Comparison of ENCODE assay signal across 8 cellular contexts in the genomic region with DNA sequence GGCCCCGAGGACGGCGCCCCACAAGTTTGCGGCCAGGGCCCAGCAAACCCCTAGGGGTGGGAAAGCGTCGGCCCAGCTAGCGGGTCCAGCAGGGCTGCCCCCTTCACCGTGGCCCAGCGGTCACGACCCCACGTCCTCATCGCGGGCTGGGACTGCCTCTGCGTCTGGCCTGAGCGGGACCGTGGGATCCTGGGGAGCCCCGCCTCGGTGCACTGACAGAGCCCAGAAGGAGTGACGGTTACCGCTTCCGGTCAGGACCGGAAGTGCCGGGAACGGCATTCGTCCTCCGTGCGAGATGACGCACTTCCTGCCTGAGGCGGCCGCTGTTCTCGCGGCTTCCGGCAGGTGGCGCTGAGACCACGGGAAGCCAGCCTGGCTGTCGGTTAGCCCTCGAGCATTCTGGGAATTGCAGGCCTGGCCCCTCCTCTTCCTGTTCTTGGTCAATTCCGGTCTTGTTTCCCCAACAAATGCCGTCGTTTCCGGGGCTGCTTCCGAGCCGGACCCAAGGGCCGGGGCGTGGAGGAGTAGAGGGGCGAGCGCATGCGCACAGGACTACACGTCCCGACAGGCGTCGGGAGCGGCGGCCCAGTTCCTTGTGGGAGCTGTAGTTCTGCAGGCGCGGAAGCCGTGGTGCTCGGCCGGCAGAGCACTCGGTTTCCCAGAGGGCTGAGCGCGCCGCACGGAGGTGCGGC. TPM values are rescaled to one million over a fixed set of nuclear protein-coding genes. Genes with fewer than 3 reads are reported as not detected.
DNase-seq lines count a peak whose midpoint lies in the region; ATAC-seq lines count a peak whose summit lies in the region.

A gene (plus strand): TSS at position 682 of the 692 bp plus-strand sequence. CDS start 1,884 bp downstream, outside the sequence.

- no peaks in the 10 kb centered on the region for H3K9me3 ChIP-seq in effector memory CD4-positive, alpha-beta T cell (ENCODE audit: control insufficient read depth, low read length)

- ATAC-seq in GM19467 (IDR thresholded peaks at IDR 0.05; ENCODE audit: unreplicated experiment) = peak; percentile 71

- peak within 1 kb of the TSS; percentile 98 for H3K27ac ChIP-seq in effector memory CD4-positive, alpha-beta T cell (ENCODE audit: insufficient read depth, low read length, poor library complexity, severe bottlenecking)

- H3K36me3 ChIP-seq in effector memory CD4-positive, alpha-beta T cell (ENCODE audit: control insufficient read depth, insufficient read depth, low read length) = peaks cover 34% of the 10 kb centered on the region

- no peaks in the 10 kb centered on the region for H3K27me3 ChIP-seq in effector memory CD4-positive, alpha-beta T cell (replicated peaks; ENCODE audit: control insufficient read depth, insufficient read depth, low read length, poor library complexity, severe bottlenecking)

- CTCF ChIA-PET in activated CD8-positive, alpha-beta memory T cell treated with anti-CD3 and anti-CD28 coated beads for 36 hours (lab: Charles Lee) = interaction anchor here (0.7 to 3.2 kb wide), 9 partner anchors 9 to 97 kb away, joined by 3 to 22 read pairs (median 5); a partner anchor contains a TSS

- DNase-seq in CMK (ENCODE audit: low read depth) (peak; percentile 93), HS-5 (ENCODE audit: low read depth) (peak; percentile 99), medulla oblongata (ENCODE audit: extremely low spot score) (peak; percentile 100)
- DNase-seq in NK-92 treated with Interleukin-12 subunit alpha and Interleukin-12 subunit beta, amount 100 ng/mL, for 24 hours (lab: John Stamatoyannopoulos, UW) = peak; percentile 99
- peak; percentile 99 to 100 (median 100) for DNase-seq in effector memory CD4-positive, alpha-beta T cell
- DNase-seq in stimulated activated CD8-positive, alpha-beta memory T cell treated with anti-CD3 and anti-CD28 coated beads, Interleukin-12 subunit alpha, Interleukin-12 subunit beta, amount 100 ng/mL, for 24 hours (ENCODE audit: extremely low read depth) = peak; percentile 97

- peaks cover 22% of the 10 kb centered on the region for H3K4me1 ChIP-seq in effector memory CD4-positive, alpha-beta T cell (ENCODE audit: control insufficient read depth, insufficient read depth, low read length, poor library complexity, severe bottlenecking)

- H3K4me3 ChIP-seq in effector memory CD4-positive, alpha-beta T cell (ENCODE audit: insufficient read depth, low read depth, low read length, poor library complexity, severe bottlenecking) = peak within 1 kb of the TSS; percentile 91

- POLR2A ChIA-PET in activated CD8-positive, alpha-beta memory T cell treated with anti-CD3 and anti-CD28 coated beads for 36 hours (lab: Charles Lee) = interaction anchor here (0.6 to 2.1 kb wide), 7 partner anchors 12 to 493 kb away, joined by 3 to 12 read pairs (median 3); a partner anchor contains a TSS

RNA-seq across cellular contexts. Expression of the gene that starts here (rescaled TPM):
- total RNA-seq in activated CD8-positive, alpha-beta memory T cell treated with anti-CD3 and anti-CD28 coated beads for 36 hours = 10 to 100 TPM; 61.5 to 68.0 TPM

Comparison
In these comparisons a context has a peak if more than half of its experiments do, and no peak if none do; other contexts are left out.
1. Peak in every context shown above with its lines: DNase-seq, ATAC-seq, H3K4me3 ChIP-seq and H3K27ac ChIP-seq.